ENCODE assay signal across 20 cellular contexts in the genomic region with DNA sequence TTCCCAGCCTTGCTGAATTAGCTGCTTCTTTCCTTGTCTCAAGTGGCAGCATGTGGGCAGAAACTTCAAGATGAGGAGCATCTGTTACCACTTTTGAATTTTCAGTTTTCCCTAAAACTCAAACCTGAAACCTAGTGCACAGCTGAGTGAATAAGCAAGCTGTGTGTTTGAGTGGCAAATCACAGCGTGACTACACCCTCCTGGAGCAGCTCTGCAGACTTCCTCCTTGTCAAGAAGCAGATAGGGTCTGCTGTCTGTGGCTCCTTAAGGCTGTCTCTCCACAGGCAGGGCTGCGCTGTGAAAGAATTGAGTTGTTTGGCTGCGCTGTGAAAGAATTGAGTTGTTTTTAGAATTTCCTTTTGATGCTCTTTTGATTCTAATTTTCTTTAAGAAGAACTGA.
DNase-seq lines count a peak whose midpoint lies in the region; ATAC-seq, FAIRE-seq and TF ChIP-seq lines count a peak whose summit lies in the region.
"Had no signal": no experiment of that assay in that cellular context is flagged by ENCODE, and none has a peak within 500 bp of the region (broad histone marks: within the 10 kb centered on the region; RNA-seq: fewer than 3 reads in every experiment).

No MANE protein-coding gene starts in this region.

- DNase-seq in cardiac muscle cell (ENCODE audit: low read depth in 1 of 2, low spot score in 1 of 2): peak; percentile 17 to 33
- no peak for DNase-seq in heart right ventricle
- no peak for DNase-seq in astrocyte (ENCODE audit: low read depth)
- peak; percentile 51 for DNase-seq in mesendoderm
- DNase-seq in PC-9: no peak
- DNase-seq in NCI-H748 treated with DMSO at 0.1 percent for 48 hours (lab: John Stamatoyannopoulos, UW): no peak
- no peak for DNase-seq in NCI-H128 (lab: John Stamatoyannopoulos, UW; ENCODE audit: unreplicated experiment)
- DNase-seq: activated effector memory CD4-positive, alpha-beta T cell treated with anti-CD3 and anti-CD28 coated beads, Interleukin-2, amount 50 U/mL, for 16 hours; CD4-positive, alpha-beta T cell; DMS 273 treated with DMSO at 0.1 percent for 48 hours; effector memory CD8-positive, alpha-beta T cell; GOT3; KG1; transverse colon had no signal

- H3K27me3 ChIP-seq in cardiac muscle cell: no peaks in the 10 kb centered on the region
- H3K27me3 ChIP-seq in heart right ventricle: no peaks in the 10 kb centered on the region
- no peaks in the 10 kb centered on the region for H3K27me3 ChIP-seq in astrocyte (ENCODE audit: insufficient read depth, low read length)
- no peaks in the 10 kb centered on the region for H3K27me3 ChIP-seq in mesendoderm (ENCODE audit: insufficient read depth, low read length, poor library complexity)
- H3K27me3 ChIP-seq in PC-9 (ENCODE audit: insufficient read depth, low read depth): no peaks in the 10 kb centered on the region
- H3K27me3 ChIP-seq: esophagus muscularis mucosa, transverse colon had no signal

- no peaks in the 10 kb centered on the region for H3K36me3 ChIP-seq in cardiac muscle cell
- no peaks in the 10 kb centered on the region for H3K36me3 ChIP-seq in heart right ventricle
- no peaks in the 10 kb centered on the region for H3K36me3 ChIP-seq in astrocyte (ENCODE audit: insufficient read depth, low read length)
- H3K36me3 ChIP-seq in mesendoderm (ENCODE audit: control insufficient read depth, insufficient read depth, low read length): no peaks in the 10 kb centered on the region
- H3K36me3 ChIP-seq in PC-9 (ENCODE audit: low read depth): no peaks in the 10 kb centered on the region
- H3K36me3 ChIP-seq: esophagus muscularis mucosa, prostate gland, transverse colon had no signal

- no peak overlapping the region for H4K5ac ChIP-seq in mesendoderm (ENCODE audit: low read length)

- intact Hi-C loops in heart right ventricle (cut with DNase I) (no loop called here), PC-9 (cut with micrococcal nuclease; ENCODE audit: unreplicated experiment) (no loop called here)

- H2BK5ac ChIP-seq in mesendoderm (ENCODE audit: low read length): no peak overlapping the region

- no peak overlapping the region for H3K18ac ChIP-seq in mesendoderm (ENCODE audit: low read length)

- no peak overlapping the region for H2AK5ac ChIP-seq in mesendoderm (ENCODE audit: low read length)

- H4K8ac ChIP-seq in mesendoderm (ENCODE audit: low read depth, low read length): no peak overlapping the region

- H2BK120ac ChIP-seq in mesendoderm (ENCODE audit: low read depth, low read length): no peak overlapping the region

- H3K27ac ChIP-seq in cardiac muscle cell (no peak overlapping the region), heart right ventricle (no peak overlapping the region), astrocyte (ENCODE audit: low read depth, low read length) (no peak overlapping the region), mesendoderm (ENCODE audit: low read depth, low read length) (no peak overlapping the region), PC-9 (no peak overlapping the region)
- H3K27ac ChIP-seq: 22Rv1, esophagus muscularis mucosa, prostate gland, transverse colon had no signal

- no peak for FAIRE-seq in astrocyte (lab: Jason Lieb, UNC)
- FAIRE-seq: frontal cortex, keratinocyte had no signal

- no peaks in the 10 kb centered on the region for H3K36me3 Mint-ChIP-seq in astrocyte (ENCODE audit: low read depth, unreplicated experiment)

- no peaks in the 10 kb centered on the region for H3K9me3 ChIP-seq in cardiac muscle cell (ENCODE audit: low read depth)
- no peaks in the 10 kb centered on the region for H3K9me3 ChIP-seq in heart right ventricle
- H3K9me3 ChIP-seq in astrocyte (ENCODE audit: insufficient read depth, low read depth, low read length): no peaks in the 10 kb centered on the region
- H3K9me3 ChIP-seq in PC-9 (ENCODE audit: insufficient read depth, low read depth): no peaks in the 10 kb centered on the region
- H3K9me3 ChIP-seq: esophagus muscularis mucosa, prostate gland, transverse colon had no signal

- H3K4me1 ChIP-seq in cardiac muscle cell (ENCODE audit: low read depth) (peaks cover 11% of the 10 kb centered on the region), heart right ventricle (no peaks in the 10 kb centered on the region), astrocyte (ENCODE audit: insufficient read depth, low read length) (peaks cover 11% of the 10 kb centered on the region), mesendoderm (ENCODE audit: control insufficient read depth, low read depth, low read length) (no peaks in the 10 kb centered on the region), PC-9 (replicated peaks; ENCODE audit: insufficient read depth) (no peaks in the 10 kb centered on the region)
- H3K4me1 ChIP-seq: prostate gland, transverse colon had no signal

- CTCF ChIA-PET in PC-9 (lab: Charles Lee): interaction anchor here (0.5 kb wide), 1 partner anchor 186 kb away, joined by 3 read pairs; no protein-coding TSS in a partner anchor

- peak overlapping the region; percentile 48 for H3K27ac Mint-ChIP-seq in astrocyte (ENCODE audit: unreplicated experiment)
- H3K27ac Mint-ChIP-seq: CD4-positive, alpha-beta T cell; effector memory CD8-positive, alpha-beta T cell had no signal

- ATAC-seq in heart right ventricle: no peak
- no peak for ATAC-seq in GM21381 (IDR thresholded peaks at IDR 0.05; ENCODE audit: unreplicated experiment)
- ATAC-seq: effector memory CD8-positive, alpha-beta T cell had no signal

- H2AFZ ChIP-seq in astrocyte (ENCODE audit: low read depth, low read length) (no peak overlapping the region), PC-9 (no peak overlapping the region)

- H3K79me2 ChIP-seq in astrocyte (ENCODE audit: insufficient read depth, low read length) (no peaks in the 10 kb centered on the region), mesendoderm (ENCODE audit: control insufficient read depth, insufficient read depth, low read length) (no peaks in the 10 kb centered on the region), PC-9 (ENCODE audit: low read depth) (no peaks in the 10 kb centered on the region)

- peaks cover 6% of the 10 kb centered on the region for H3K9me3 Mint-ChIP-seq in astrocyte (ENCODE audit: unreplicated experiment)

- H3K23ac ChIP-seq in mesendoderm (ENCODE audit: low read length): no peak overlapping the region

- no peak overlapping the region for H2BK15ac ChIP-seq in mesendoderm (replicated peaks; ENCODE audit: low read depth)

- no peak overlapping the region for H3K56ac ChIP-seq in mesendoderm (ENCODE audit: low read length)

- H3K79me1 ChIP-seq in mesendoderm (ENCODE audit: low read length): no peaks in the 10 kb centered on the region

- no peak overlapping the region for H3K4ac ChIP-seq in mesendoderm (ENCODE audit: low read depth, low read length)

- H3K4me3 Mint-ChIP-seq in astrocyte (ENCODE audit: unreplicated experiment): no peak overlapping the region
- H3K4me3 Mint-ChIP-seq: CD4-positive, alpha-beta T cell; effector memory CD8-positive, alpha-beta T cell had no signal

- no peaks in the 10 kb centered on the region for H3K9me2 ChIP-seq in PC-9 (ENCODE audit: insufficient read depth)

- H3K4me3 ChIP-seq in cardiac muscle cell (no peak overlapping the region), heart right ventricle (no peak overlapping the region), astrocyte (ENCODE audit: insufficient read depth, low read depth, low read length) (no peak overlapping the region), mesendoderm (ENCODE audit: low read length) (no peak overlapping the region), PC-9 (no peak overlapping the region)
- H3K4me3 ChIP-seq: esophagus muscularis mucosa, prostate gland, transverse colon had no signal

- 44 to 45% methylated on average over 3 of the region's 3 CpGs for WGBS in heart right ventricle, 2 donors
- WGBS in mesendoderm (ENCODE audit: extremely low coverage, insufficient coverage, low lambda C conversion rate): no CpG with 5 or more reads among the region's 3 CpGs

- no peaks in the 10 kb centered on the region for H3F3A ChIP-seq in PC-9 (ENCODE audit: insufficient read depth, low read depth)

- BruUV-seq in PC-9 (replicated peaks; lab: Mats Ljungman, UMichigan): no TSS peak

- H4K20me1 ChIP-seq in astrocyte (ENCODE audit: insufficient read depth, low read length): no peaks in the 10 kb centered on the region
- H4K20me1 ChIP-seq in PC-9 (ENCODE audit: insufficient read depth): no peaks in the 10 kb centered on the region

- H3K4me1 Mint-ChIP-seq in astrocyte (ENCODE audit: low read depth, unreplicated experiment): peaks cover 27% of the 10 kb centered on the region

- H3K9ac ChIP-seq in astrocyte (ENCODE audit: low read length) (peak overlapping the region; percentile 1), mesendoderm (ENCODE audit: low read length) (no peak overlapping the region)

- no peaks in the 10 kb centered on the region for H3K27me3 Mint-ChIP-seq in astrocyte (ENCODE audit: low read depth, unreplicated experiment)
- H3K27me3 Mint-ChIP-seq: CD4-positive, alpha-beta T cell; effector memory CD8-positive, alpha-beta T cell had no signal

- H3K4me2 ChIP-seq in astrocyte (ENCODE audit: low read length) (peak overlapping the region; percentile 29), mesendoderm (ENCODE audit: low read length) (no peak overlapping the region), PC-9 (no peak overlapping the region)

- POLR2A ChIA-PET in PC-9 (lab: Charles Lee; ENCODE audit: unreplicated experiment): interaction anchor here (0.6 kb wide), 1 partner anchor 101 kb away, joined by 7 read pairs; no protein-coding TSS in a partner anchor

- TF ChIP-seq CTCF in cardiac muscle cell (IDR thresholded peaks at IDR 0.05; ENCODE audit: low read depth, low read length) (no peak), heart right ventricle (IDR thresholded peaks at IDR 0.05) (no peak), astrocyte (IDR thresholded peaks at IDR 0.05; ENCODE audit: insufficient read depth, low read depth, low read length) (no peak), PC-9 (conservative IDR thresholded peaks at IDR 0.05) (no peak)

Comparison
In these comparisons a context has a peak if more than half of its experiments do, and no peak if none do; other contexts are left out.
1. DNase-seq: peak in cardiac muscle cell (2 of 2) and mesendoderm (single experiment); none in heart right ventricle (0 of 2), astrocyte (single experiment), PC-9 (0 of 2), NCI-H748 treated with DMSO at 0.1 percent for 48 hours (single experiment) and NCI-H128 (single experiment).